10 cellular contexts compared by ENCODE assay signal in genomic region chr4:67713531-67714247, GRCh38. TPM values are rescaled to one million over a fixed set of nuclear protein-coding genes. Genes with fewer than 3 reads are reported as not detected.
DNase-seq lines count a peak whose midpoint lies in the region; ATAC-seq, FAIRE-seq and TF ChIP-seq lines count a peak whose summit lies in the region.
"Had no signal": no experiment of that assay in that cellular context is flagged by ENCODE, and none has a peak within 500 bp of the region (broad histone marks: within the 10 kb centered on the region; RNA-seq: fewer than 3 reads in every experiment).

No MANE protein-coding gene starts in this region.

- ATAC-seq in HG03025 (IDR thresholded peaks at IDR 0.05; ENCODE audit: low FRiP score, unreplicated experiment) (no peak), GM21515 (IDR thresholded peaks at IDR 0.05; ENCODE audit: unreplicated experiment) (no peak)

- H3K36me3 Mint-ChIP-seq in HFFc6 (ENCODE audit: low read depth), result peaks cover 15% of the 10 kb centered on the region
- peaks cover 25% of the 10 kb centered on the region for H3K36me3 Mint-ChIP-seq in activated T-helper 1 cell treated with anti-CD3 and anti-CD28 coated beads, Interleukin-12 subunit alpha, Interleukin-12 subunit beta, Interleukin-2, Interleukin-4 antibody, amounts not matched to agents 30 ng/mL and 10 ng/mL and 1 ng/mL, durations not matched to agents 14 hours and 24 hours and 36 hours (ENCODE audit: low read depth)

- no peaks in the 10 kb centered on the region for H3K9me3 Mint-ChIP-seq in HFFc6
- no peaks in the 10 kb centered on the region for H3K9me3 Mint-ChIP-seq in activated T-helper 1 cell treated with anti-CD3 and anti-CD28 coated beads, Interleukin-12 subunit alpha, Interleukin-12 subunit beta, Interleukin-2, Interleukin-4 antibody, amounts not matched to agents 30 ng/mL and 10 ng/mL and 1 ng/mL, durations not matched to agents 14 hours and 24 hours and 36 hours

- DNase-seq in AG10803 (ENCODE audit: low read depth), result peak; percentile 25
- peak; percentile 53 for DNase-seq in HFFc6
- DNase-seq in activated T-helper 1 cell treated with anti-CD3 and anti-CD28 coated beads, Interleukin-12 subunit alpha, Interleukin-12 subunit beta, Interleukin-2, Interleukin-4 antibody, amounts not matched to agents 30 ng/mL and 10 ng/mL and 1 ng/mL, durations not matched to agents 14 hours and 24 hours and 36 hours (ENCODE audit: low spot score), result no peak
- DNase-seq in kidney glomerular epithelial cell (lab: John Stamatoyannopoulos, UW), result peak; percentile 65
- DNase-seq in frontal cortex (ENCODE audit: low spot score in 2 of 2), result no peak
- no peak for DNase-seq in NCI-H2107 treated with DMSO at 0.1 percent for 48 hours (lab: John Stamatoyannopoulos, UW; ENCODE audit: unreplicated experiment)
- DNase-seq: activated CD4-positive, alpha-beta T cell treated with anti-CD3 and anti-CD28 coated beads, Interleukin-2, amount 50 U/mL, for 1 hour; NCI-H748 treated with DMSO at 0.1 percent for 48 hours had no signal

- intact Hi-C loops in activated T-helper 1 cell treated with anti-CD3 and anti-CD28 coated beads, Interleukin-12 subunit alpha, Interleukin-12 subunit beta, Interleukin-2, Interleukin-4 antibody, amounts not matched to agents 30 ng/mL and 10 ng/mL and 1 ng/mL, durations not matched to agents 14 hours and 24 hours and 36 hours (cut with micrococcal nuclease), result loop anchor here (2.0 kb wide), 1 partner anchor 13 kb away; the partner anchor contains the start of gene UBA6

- TF ChIP-seq CTCF in AG10803 (conservative IDR thresholded peaks at IDR 0.05; ENCODE audit: low read length) (no peak), HFFc6 (IDR thresholded peaks at IDR 0.05) (no peak)

- no peaks in the 10 kb centered on the region for H3K27me3 Mint-ChIP-seq in HFFc6 (ENCODE audit: insufficient read depth)
- no peaks in the 10 kb centered on the region for H3K27me3 Mint-ChIP-seq in activated T-helper 1 cell treated with anti-CD3 and anti-CD28 coated beads, Interleukin-12 subunit alpha, Interleukin-12 subunit beta, Interleukin-2, Interleukin-4 antibody, amounts not matched to agents 30 ng/mL and 10 ng/mL and 1 ng/mL, durations not matched to agents 14 hours and 24 hours and 36 hours (ENCODE audit: insufficient read depth)

- peak overlapping the region; percentile 23 for H3K4me3 Mint-ChIP-seq in HFFc6
- peak overlapping the region; percentile 5 for H3K4me3 Mint-ChIP-seq in activated T-helper 1 cell treated with anti-CD3 and anti-CD28 coated beads, Interleukin-12 subunit alpha, Interleukin-12 subunit beta, Interleukin-2, Interleukin-4 antibody, amounts not matched to agents 30 ng/mL and 10 ng/mL and 1 ng/mL, durations not matched to agents 14 hours and 24 hours and 36 hours

- H3K4me3 ChIP-seq in AG10803 (ENCODE audit: low read length), result no peak overlapping the region

- peaks cover 29% of the 10 kb centered on the region for H3K4me1 Mint-ChIP-seq in HFFc6 (ENCODE audit: low read depth)
- peaks cover 33% of the 10 kb centered on the region for H3K4me1 Mint-ChIP-seq in activated T-helper 1 cell treated with anti-CD3 and anti-CD28 coated beads, Interleukin-12 subunit alpha, Interleukin-12 subunit beta, Interleukin-2, Interleukin-4 antibody, amounts not matched to agents 30 ng/mL and 10 ng/mL and 1 ng/mL, durations not matched to agents 14 hours and 24 hours and 36 hours (ENCODE audit: low read depth)

- H3K27ac Mint-ChIP-seq in HFFc6, result peak overlapping the region; percentile 82
- H3K27ac Mint-ChIP-seq in activated T-helper 1 cell treated with anti-CD3 and anti-CD28 coated beads, Interleukin-12 subunit alpha, Interleukin-12 subunit beta, Interleukin-2, Interleukin-4 antibody, amounts not matched to agents 30 ng/mL and 10 ng/mL and 1 ng/mL, durations not matched to agents 14 hours and 24 hours and 36 hours, result peak overlapping the region; percentile 81

- no peak for FAIRE-seq in frontal cortex (lab: Jason Lieb, UNC)

RNA-seq across cellular contexts. Expression of gene UBA6, which starts 12.7 kb away (rescaled TPM):
- total RNA-seq in HFFc6 (2021; fragmentation: NEBNext Ultra II Directional; extraction: Animal tissue kit (Norgen Biotek cat#: 25700)), result 100 to 1,000 TPM in 2 of 6 experiments, 10 to 100 TPM in 4; 84.7 to 137 (median 94.7) TPM
- total RNA-seq in activated T-helper 1 cell treated with anti-CD3 and anti-CD28 coated beads, Interleukin-12 subunit alpha, Interleukin-12 subunit beta, Interleukin-2, Interleukin-4 antibody, amounts not matched to agents 30 ng/mL and 10 ng/mL and 1 ng/mL, durations not matched to agents 14 hours and 24 hours and 36 hours, result 78.2 and 78.5 TPM in 2 replicates
- 115 TPM for total RNA-seq in frontal cortex

RNA-seq across cellular contexts. Expression of gene GNRHR, which starts 40.5 kb away (rescaled TPM):
- total RNA-seq in HFFc6 (2021; fragmentation: NEBNext Ultra II Directional; extraction: Animal tissue kit (Norgen Biotek cat#: 25700)), result not detected
- not detected in 2 replicates for total RNA-seq in activated T-helper 1 cell treated with anti-CD3 and anti-CD28 coated beads, Interleukin-12 subunit alpha, Interleukin-12 subunit beta, Interleukin-2, Interleukin-4 antibody, amounts not matched to agents 30 ng/mL and 10 ng/mL and 1 ng/mL, durations not matched to agents 14 hours and 24 hours and 36 hours
- total RNA-seq in frontal cortex, result not detected

Comparison
In these comparisons a context has a peak if more than half of its experiments do, and no peak if none do; other contexts are left out.
1. DNase-seq: peak in AG10803 (single experiment), HFFc6 (single experiment) and kidney glomerular epithelial cell (single experiment); none in activated T-helper 1 cell treated with anti-CD3 and anti-CD28 coated beads, Interleukin-12 subunit alpha, Interleukin-12 subunit beta, Interleukin-2, Interleukin-4 antibody, amounts not matched to agents 30 ng/mL and 10 ng/mL and 1 ng/mL, durations not matched to agents 14 hours and 24 hours and 36 hours (single experiment), frontal cortex (0 of 2) and NCI-H2107 treated with DMSO at 0.1 percent for 48 hours (single experiment).